26 cellular contexts compared by ENCODE assay signal in the genomic region with DNA sequence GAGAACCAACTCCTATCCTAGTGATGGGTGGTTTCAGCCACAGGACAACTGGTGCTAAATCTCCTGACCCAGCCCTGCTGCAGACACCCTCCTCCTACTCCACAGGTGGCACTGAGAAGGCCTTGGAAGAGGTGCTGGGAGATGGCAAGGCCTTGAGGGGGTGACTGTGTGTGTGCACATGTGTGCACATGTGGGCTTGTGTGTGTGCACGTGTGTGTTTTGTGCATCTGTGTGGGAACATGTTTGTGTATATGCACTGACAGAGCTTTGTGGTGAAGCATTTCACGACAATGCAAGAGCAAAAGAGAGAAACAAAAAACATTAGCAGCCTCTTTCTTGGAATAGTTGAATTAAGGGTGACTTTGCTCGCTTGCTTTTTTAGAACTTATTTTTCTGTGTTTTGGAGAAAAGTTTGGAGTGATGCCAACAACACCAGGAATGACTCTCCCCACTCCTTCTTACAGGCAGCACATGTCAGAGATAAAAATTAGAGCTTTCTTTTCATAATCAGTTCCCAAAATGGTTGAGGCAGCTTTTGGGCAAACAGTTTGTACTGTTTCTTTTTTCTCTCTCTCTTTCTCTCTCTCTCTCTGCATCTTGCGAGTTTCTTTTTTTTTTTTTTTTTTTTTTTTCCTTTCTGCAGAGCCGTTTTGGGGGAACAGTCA.
"Had no signal": no experiment of that assay in that cellular context is flagged by ENCODE, and none has a peak within 500 bp of the region (broad histone marks: within the 10 kb centered on the region; RNA-seq: fewer than 3 reads in every experiment).

No MANE protein-coding gene starts in this region.

- ATAC-seq: activated naive CD8-positive, alpha-beta T cell treated with anti-CD3 and anti-CD28 coated beads, Interleukin-2, amount 50 U/mL, for 24 hours; gastrocnemius medialis; left cardiac atrium; upper lobe of right lung had no signal

- DNase-seq: activated CD4-positive, alpha-beta memory T cell treated with anti-CD3 and anti-CD28 coated beads, Interleukin-2, amount 10 ng/mL, durations not matched to agents 7 days and 5 days; activated CD4-positive, alpha-beta T cell treated with anti-CD3 and anti-CD28 coated beads, Interleukin-2, amount 10 ng/mL, durations not matched to agents 7 days and 5 days; activated CD8-positive, alpha-beta memory T cell treated with anti-CD3 and anti-CD28 coated beads, Interleukin-2, amount 50 U/mL, for 48 hours; activated gamma-delta T cell treated with Interleukin-2 at 50 U/mL for 16 hours; activated naive CD8-positive, alpha-beta T cell treated with anti-CD3 and anti-CD28 coated beads, Interleukin-2, amount 50 U/mL, for 24 hours; activated T-cell treated with anti-CD3 and anti-CD28 coated beads, Interleukin-2, amount 50 U/mL, for 24 hours; effector memory CD4-positive, alpha-beta T cell; erythroblast; gastrocnemius medialis; glutamatergic neuron; left cardiac atrium; mammary epithelial cell; naive B cell; right lobe of liver; SK-N-SH; stimulated activated CD4-positive, alpha-beta T cell treated with anti-CD3 and anti-CD28 coated beads, Interleukin-2, amount 100 ng/mL, for 48 hours; SW 1271; T-helper 9 cell; thyroid gland; upper lobe of right lung had no signal

- H3K9me3 ChIP-seq: gastrocnemius medialis, SK-N-SH, thyroid gland, upper lobe of right lung had no signal

- H3K27me3 ChIP-seq: dorsolateral prefrontal cortex, gastrocnemius medialis, right lobe of liver, thyroid gland, upper lobe of right lung had no signal

- H3K27me3 Mint-ChIP-seq: activated CD4-positive, alpha-beta memory T cell treated with anti-CD3 and anti-CD28 coated beads, Interleukin-2, amount 10 ng/mL, durations not matched to agents 7 days and 5 days; activated CD4-positive, alpha-beta T cell treated with anti-CD3 and anti-CD28 coated beads, Interleukin-2, amount 10 ng/mL, durations not matched to agents 7 days and 5 days; activated naive CD4-positive, alpha-beta T cell treated with anti-CD3 and anti-CD28 coated beads, Interleukin-2, amount 50 U/mL, for 24 hours; activated naive CD8-positive, alpha-beta T cell treated with anti-CD3 and anti-CD28 coated beads, Interleukin-2, amount 50 U/mL, for 24 hours; activated T-cell treated with anti-CD3 and anti-CD28 coated beads, Interleukin-2, amount 50 U/mL, for 24 hours; naive B cell; stimulated activated naive CD8-positive, alpha-beta T cell treated with anti-CD3 and anti-CD28 coated beads, Interleukin-15, Interleukin-2, amounts not matched to agents 100 ng/mL and 50 ng/mL, for 24 hours had no signal

- H3K4me3 Mint-ChIP-seq: activated CD4-positive, alpha-beta memory T cell treated with anti-CD3 and anti-CD28 coated beads, Interleukin-2, amount 10 ng/mL, durations not matched to agents 7 days and 5 days; activated CD4-positive, alpha-beta T cell treated with anti-CD3 and anti-CD28 coated beads, Interleukin-2, amount 10 ng/mL, durations not matched to agents 7 days and 5 days; activated naive CD4-positive, alpha-beta T cell treated with anti-CD3 and anti-CD28 coated beads, Interleukin-2, amount 50 U/mL, for 24 hours; activated naive CD8-positive, alpha-beta T cell treated with anti-CD3 and anti-CD28 coated beads, Interleukin-2, amount 50 U/mL, for 24 hours; activated T-cell treated with anti-CD3 and anti-CD28 coated beads, Interleukin-2, amount 50 U/mL, for 24 hours; stimulated activated naive CD8-positive, alpha-beta T cell treated with anti-CD3 and anti-CD28 coated beads, Interleukin-15, Interleukin-2, amounts not matched to agents 100 ng/mL and 50 ng/mL, for 24 hours; T-helper 1 cell treated with Interleukin-12 subunit alpha and Interleukin-12 subunit beta and Interleukin-4 antibody, amounts not matched to agents 30 μg/mL and 1 μg/mL, for 36 hours had no signal

- H3K27ac Mint-ChIP-seq: activated CD4-positive, alpha-beta memory T cell treated with anti-CD3 and anti-CD28 coated beads, Interleukin-2, amount 10 ng/mL, durations not matched to agents 7 days and 5 days; activated CD4-positive, alpha-beta T cell treated with anti-CD3 and anti-CD28 coated beads, Interleukin-2, amount 10 ng/mL, durations not matched to agents 7 days and 5 days; activated naive CD4-positive, alpha-beta T cell treated with anti-CD3 and anti-CD28 coated beads, Interleukin-2, amount 50 U/mL, for 24 hours; activated naive CD8-positive, alpha-beta T cell treated with anti-CD3 and anti-CD28 coated beads, Interleukin-2, amount 50 U/mL, for 24 hours; activated T-cell treated with anti-CD3 and anti-CD28 coated beads, Interleukin-2, amount 50 U/mL, for 24 hours; stimulated activated naive CD8-positive, alpha-beta T cell treated with anti-CD3 and anti-CD28 coated beads, Interleukin-15, Interleukin-2, amounts not matched to agents 100 ng/mL and 50 ng/mL, for 24 hours; T-helper 1 cell treated with Interleukin-12 subunit alpha and Interleukin-12 subunit beta and Interleukin-4 antibody, amounts not matched to agents 30 μg/mL and 1 μg/mL, for 36 hours had no signal

- H3K36me3 ChIP-seq: gastrocnemius medialis, right lobe of liver, thyroid gland, upper lobe of right lung had no signal

- H3K9ac ChIP-seq: SK-N-SH had no signal

- H3K4me2 ChIP-seq: SK-N-SH had no signal

- H3K9me3 Mint-ChIP-seq: activated CD4-positive, alpha-beta memory T cell treated with anti-CD3 and anti-CD28 coated beads, Interleukin-2, amount 10 ng/mL, durations not matched to agents 7 days and 5 days; activated CD4-positive, alpha-beta T cell treated with anti-CD3 and anti-CD28 coated beads, Interleukin-2, amount 10 ng/mL, durations not matched to agents 7 days and 5 days; activated naive CD4-positive, alpha-beta T cell treated with anti-CD3 and anti-CD28 coated beads, Interleukin-2, amount 50 U/mL, for 24 hours; activated T-cell treated with anti-CD3 and anti-CD28 coated beads, Interleukin-2, amount 50 U/mL, for 24 hours; T-helper 1 cell treated with Interleukin-12 subunit alpha and Interleukin-12 subunit beta and Interleukin-4 antibody, amounts not matched to agents 30 μg/mL and 1 μg/mL, for 36 hours had no signal

- H3K4me1 Mint-ChIP-seq: activated CD4-positive, alpha-beta memory T cell treated with anti-CD3 and anti-CD28 coated beads, Interleukin-2, amount 10 ng/mL, durations not matched to agents 7 days and 5 days; activated CD4-positive, alpha-beta T cell treated with anti-CD3 and anti-CD28 coated beads, Interleukin-2, amount 10 ng/mL, durations not matched to agents 7 days and 5 days; activated naive CD4-positive, alpha-beta T cell treated with anti-CD3 and anti-CD28 coated beads, Interleukin-2, amount 50 U/mL, for 24 hours; activated naive CD8-positive, alpha-beta T cell treated with anti-CD3 and anti-CD28 coated beads, Interleukin-2, amount 50 U/mL, for 24 hours; naive B cell had no signal

- H3K4me1 ChIP-seq: gastrocnemius medialis, right lobe of liver, thyroid gland, upper lobe of right lung had no signal

- H3K27ac ChIP-seq: coronary artery, gastrocnemius medialis, right lobe of liver, thyroid gland, upper lobe of right lung, VCaP had no signal

- H3K4me3 ChIP-seq: gastrocnemius medialis, right lobe of liver, thyroid gland, upper lobe of right lung had no signal

- H3K36me3 Mint-ChIP-seq: activated naive CD4-positive, alpha-beta T cell treated with anti-CD3 and anti-CD28 coated beads, Interleukin-2, amount 50 U/mL, for 24 hours; naive B cell had no signal
